Comparison of ENCODE assay signal across 17 cellular contexts in genomic region chrX:119155416-119156035, GRCh38. TPM values are rescaled to one million over a fixed set of nuclear protein-coding genes. Genes with fewer than 3 reads are reported as not detected.
DNase-seq lines count a peak whose midpoint lies in the region; ATAC-seq and TF ChIP-seq lines count a peak whose summit lies in the region.
"Had no signal": no experiment of that assay in that cellular context is flagged by ENCODE, and none has a peak within 500 bp of the region (broad histone marks: within the 10 kb centered on the region; RNA-seq: fewer than 3 reads in every experiment).

No MANE protein-coding gene starts in this region.

- no peak overlapping the region for H3K14ac ChIP-seq in IMR-90 (replicated peaks; ENCODE audit: low read depth, low read length)

- intact Hi-C loops in IMR-90 (cut with micrococcal nuclease): no loop called here
- intact Hi-C loops in mammary epithelial cell (cut with micrococcal nuclease): no loop called here
- intact Hi-C loops in right lobe of liver (cut with DNase I): no loop called here

- in situ Hi-C loops in IMR-90 (cut with MboI; ENCODE audit: low sequenced_read_pairs) (no loop called here), mammary epithelial cell (cut with MboI; ENCODE audit: low sequenced_read_pairs in 2 of 2) (no loop called here), GM13976 (cut with MboI; ENCODE audit: low sequenced_read_pairs, unreplicated experiment) (no loop called here)

- dilution Hi-C loops in IMR-90 (cut with HindIII; ENCODE audit: low sequenced_read_pairs, unreplicated experiment): no loop called here
- dilution Hi-C loops in mammary epithelial cell (cut with HindIII; ENCODE audit: low sequenced_read_pairs): no loop called here

- no peak overlapping the region for H4K91ac ChIP-seq in IMR-90 (ENCODE audit: insufficient read depth, low read depth, low read length)

- H2AK9ac ChIP-seq in IMR-90 (replicated peaks; ENCODE audit: low read depth, low read length, poor library complexity): no peak overlapping the region

- H4K20me1 ChIP-seq in IMR-90 (ENCODE audit: insufficient read depth, low read length) (no peaks in the 10 kb centered on the region), mammary epithelial cell (ENCODE audit: insufficient read depth, low read length) (no peaks in the 10 kb centered on the region)

- no peaks in the 10 kb centered on the region for H3K79me1 ChIP-seq in IMR-90 (ENCODE audit: low read depth in 1 of 2, low read length in 2 of 2)

- BruUV-seq in IMR-90 (replicated peaks; lab: Mats Ljungman, UMichigan) (no TSS peak), mammary epithelial cell (replicated peaks; lab: Mats Ljungman, UMichigan) (no TSS peak)

- H4K5ac ChIP-seq in IMR-90 (ENCODE audit: low read depth, low read length): no peak overlapping the region

- H3K27me3 Mint-ChIP-seq in WTC11 (ENCODE audit: low read depth): peaks cover 11% of the 10 kb centered on the region; the same call in 1 of the 2 replicates

- H2BK20ac ChIP-seq in IMR-90 (ENCODE audit: low read depth, low read length): no peak overlapping the region

- H4K8ac ChIP-seq in IMR-90 (ENCODE audit: low read depth in 2 of 2, low read length in 2 of 2): no peak overlapping the region

- TF ChIP-seq POLR2A in IMR-90 (IDR thresholded peaks at IDR 0.05; ENCODE audit: low read depth, low read length) (no peak), right lobe of liver (IDR thresholded peaks at IDR 0.05) (no peak)

- H3K23ac ChIP-seq in IMR-90 (ENCODE audit: low read depth, low read length): no peak overlapping the region

- no peak overlapping the region for H3K18ac ChIP-seq in IMR-90 (ENCODE audit: low read depth, low read length)

- TF ChIP-seq RAD21 in IMR-90 (IDR thresholded peaks at IDR 0.05; ENCODE audit: low read length): no peak

- H2BK120ac ChIP-seq in IMR-90 (ENCODE audit: low read depth, low read length): no peak overlapping the region

- H3K9me3 ChIP-seq in IMR-90 (ENCODE audit: control insufficient read depth, insufficient read depth, low read length) (no peaks in the 10 kb centered on the region), mammary epithelial cell (replicated peaks; ENCODE audit: insufficient read depth, low read length) (no peaks in the 10 kb centered on the region), right lobe of liver (no peaks in the 10 kb centered on the region)

- no peaks in the 10 kb centered on the region for H3K79me2 ChIP-seq in mammary epithelial cell (ENCODE audit: insufficient read depth, low read length)

- H3K4me1 Mint-ChIP-seq in WTC11: 0 out of 2 replicates have a peak, but pooled peaks cover 3% of the 10 kb centered on the region

- H2BK5ac ChIP-seq in IMR-90 (ENCODE audit: low read depth, low read length, poor library complexity, severe bottlenecking): no peak overlapping the region

- H3K9ac ChIP-seq in IMR-90 (ENCODE audit: low read depth, low read length) (no peak overlapping the region), mammary epithelial cell (ENCODE audit: insufficient read depth, low read length) (no peak overlapping the region)

- H3K27me3 ChIP-seq in IMR-90 (ENCODE audit: control insufficient read depth, insufficient read depth, low read length) (peaks cover 10% of the 10 kb centered on the region), mammary epithelial cell (ENCODE audit: insufficient read depth, low read length) (no peaks in the 10 kb centered on the region), right lobe of liver (peaks cover 0 to 3% of the 10 kb centered on the region in 2 donors)

- no peak overlapping the region for H2AK5ac ChIP-seq in IMR-90 (ENCODE audit: low read depth, low read length)

- H3K36me3 Mint-ChIP-seq in WTC11: no peaks in the 10 kb centered on the region

- DNase-seq in DMS53 (lab: John Stamatoyannopoulos, UW) (peak; percentile 78), IMR-90 (peak; percentile 40), mammary epithelial cell (peak; percentile 46), right lobe of liver (no peak), GM13976 (ENCODE audit: low spot score) (no peak), MV-4-11 (lab: John Stamatoyannopoulos, UW) (no peak), WTC11 (ENCODE audit: low spot score) (no peak)
- DNase-seq: amygdala; COR-L47; hypothalamus; mesendoderm; stimulated activated CD4-positive, alpha-beta T cell treated with anti-CD3 and anti-CD28 coated beads, Interleukin-2, amount 100 ng/mL, for 48 hours; stimulated activated naive CD4-positive, alpha-beta T cell had no signal

- no peak for ATAC-seq in IMR-90 (ENCODE audit: low read depth)
- ATAC-seq in right lobe of liver: peak in 3 of 4 donors; percentile 33 to 51 (median 40)
- ATAC-seq in WTC11: no peak
- ATAC-seq in HG02759 (IDR thresholded peaks at IDR 0.05; ENCODE audit: unreplicated experiment): no peak
- ATAC-seq: GM12878, HCT116 had no signal

- H3K9me1 ChIP-seq in IMR-90 (ENCODE audit: insufficient read depth, low read length): no peaks in the 10 kb centered on the region

- no CpG with 5 or more reads among the region's 6 CpGs for WGBS in IMR-90 (ENCODE audit: extremely low coverage in 2 of 2, insufficient read length in 1 of 2), 2 experiments
- WGBS in mammary epithelial cell (ENCODE audit: low coverage, missing lambda C conversion rate): 56% methylated on average over 6 of the region's 6 CpGs
- 31% methylated on average over 5 of the region's 6 CpGs for WGBS in right lobe of liver (ENCODE audit: insufficient coverage, low coverage, low lambda C conversion rate, missing lambda C conversion rate)

- no peak overlapping the region for H3K4ac ChIP-seq in IMR-90 (ENCODE audit: low read depth, low read length)

- no peak overlapping the region for H3K27ac Mint-ChIP-seq in WTC11
- H3K27ac Mint-ChIP-seq: progenitor cell of endocrine pancreas had no signal

- no peak overlapping the region for H3K4me3 Mint-ChIP-seq in WTC11

- POLR2A ChIA-PET in IMR-90 (lab: Charles Lee; ENCODE audit: unreplicated experiment): no interaction called here
- POLR2A ChIA-PET in WTC11 (lab: Charles Lee): no interaction called here

- CTCF ChIA-PET in IMR-90 (lab: Yijun Ruan, JAX): interaction anchor here (0.5 kb wide), 1 partner anchor 300 kb away, joined by 3 read pairs; no protein-coding TSS in a partner anchor
- CTCF ChIA-PET in mammary epithelial cell (lab: Charles Lee; ENCODE audit: low non-redundant PET): no interaction called here
- CTCF ChIA-PET in WTC11 (lab: Charles Lee): no interaction called here

- H3K56ac ChIP-seq in IMR-90 (ENCODE audit: extremely low read depth, insufficient read depth, low read length): no peak overlapping the region

- H3K4me2 ChIP-seq in IMR-90 (ENCODE audit: low read depth, low read length) (no peak overlapping the region), mammary epithelial cell (ENCODE audit: insufficient read depth, low read depth, low read length) (no peak overlapping the region)

- H2AFZ ChIP-seq in IMR-90 (replicated peaks; ENCODE audit: low read length, poor library complexity): no peak overlapping the region
- no peak overlapping the region for H2AFZ ChIP-seq in mammary epithelial cell (ENCODE audit: low read depth, low read length)

- no peak for TF ChIP-seq CTCF in IMR-90 (conservative IDR thresholded peaks at IDR 0.05; ENCODE audit: low read depth, low read length)
- TF ChIP-seq CTCF in mammary epithelial cell (conservative IDR thresholded peaks at IDR 0.05 in 1 of 2, IDR thresholded peaks at IDR 0.05 in 1 of 2; ENCODE audit: extremely low read depth in 1 of 2, insufficient read depth in 1 of 2, low read depth in 1 of 2, low read length in 2 of 2): no peak
- TF ChIP-seq CTCF in right lobe of liver (IDR thresholded peaks at IDR 0.05): no peak
- TF ChIP-seq CTCF in GM13976 (IDR thresholded peaks at IDR 0.05; ENCODE audit: borderline replicate concordance, control extremely low read depth, extremely low read depth, insufficient read depth, missing control alignments): no peak
- no peak for TF ChIP-seq CTCF in WTC11 (IDR thresholded peaks at IDR 0.05)

- no peak overlapping the region for H2BK15ac ChIP-seq in IMR-90 (ENCODE audit: low read depth, low read length)

- H3K27ac ChIP-seq in IMR-90 (ENCODE audit: insufficient read depth, low read length) (no peak overlapping the region), mammary epithelial cell (ENCODE audit: insufficient read depth, low read depth, low read length) (no peak overlapping the region), right lobe of liver (no peak overlapping the region)

- H3K36me3 ChIP-seq in IMR-90 (ENCODE audit: control insufficient read depth, insufficient read depth, low read length) (no peaks in the 10 kb centered on the region), mammary epithelial cell (ENCODE audit: insufficient read depth, low read length) (no peaks in the 10 kb centered on the region), right lobe of liver (no peaks in the 10 kb centered on the region)

- H3K9me3 Mint-ChIP-seq in WTC11: no peaks in the 10 kb centered on the region

- H3K4me3 ChIP-seq in IMR-90 (ENCODE audit: insufficient read depth, low read depth, low read length): no peak overlapping the region
- no peak overlapping the region for H3K4me3 ChIP-seq in mammary epithelial cell (replicated peaks in 1 of 3; ENCODE audit: insufficient read depth in 1 of 3, low read depth in 2 of 3, low read length in 3 of 3)
- no peak overlapping the region for H3K4me3 ChIP-seq in right lobe of liver
- H3K4me3 ChIP-seq: GM12878 had no signal

- H3K4me1 ChIP-seq in IMR-90 (ENCODE audit: control insufficient read depth, insufficient read depth, low read length): no peaks in the 10 kb centered on the region
- H3K4me1 ChIP-seq in mammary epithelial cell (ENCODE audit: insufficient read depth, low read length): no peaks in the 10 kb centered on the region
- H3K4me1 ChIP-seq in right lobe of liver: no peaks in the 10 kb centered on the region

TF ChIP-seq in IMR-90, 13 proteins besides CTCF, POLR2A, EP300 and RAD21:
- TF ChIP-seq BHLHE40 (IDR thresholded peaks at IDR 0.05; ENCODE audit: low read depth, low read length): no peak
- TF ChIP-seq CEBPB (IDR thresholded peaks at IDR 0.05; ENCODE audit: low read depth, low read length): peak; percentile 93
- no peak for TF ChIP-seq RFX5 (IDR thresholded peaks at IDR 0.05; ENCODE audit: low read depth, low read length)
- no peak for TF ChIP-seq MAFK (IDR thresholded peaks at IDR 0.05; ENCODE audit: low read depth, low read length)
TF ChIP-seq in IMR-90: peak in this region for 1.

TF ChIP-seq in WTC11, 78 proteins besides CTCF, POLR2A, EP300 and RAD21 (continues in another document):
- no peak for TF ChIP-seq TEAD4 (CRISPR knock-in tag; IDR thresholded peaks at IDR 0.05)

RNA-seq across cellular contexts. Expression of gene KIAA1210, which starts 27.9 kb away (rescaled TPM):
- total RNA-seq in IMR-90 (2012; rRNA removed): not detected in 2 replicates
- polyA plus RNA-seq in IMR-90 (2012; rRNA removed): not detected in 2 replicates
- not detected in 2 replicates for polyA plus RNA-seq in IMR-90 (2012; cell fraction: cytosol; rRNA removed)
- polyA plus RNA-seq in IMR-90 (2012; cell fraction: nucleus; rRNA removed; ENCODE audit: low replicate concordance): not detected in 2 replicates
- under 1 TPM in 1 of 2 donors, not detected in 1; under 0.01 TPM for total RNA-seq in mammary epithelial cell
- polyA plus RNA-seq in mammary epithelial cell: not detected
- polyA minus RNA-seq in mammary epithelial cell: not detected
- total RNA-seq in right lobe of liver: under 1 TPM in 1 of 6 experiments, not detected in 5; 0.02 TPM
- total RNA-seq in WTC11 (2021): 0.02 TPM in 2 of 3 replicates, not detected in the other
- total RNA-seq: GM12878, progenitor cell of endocrine pancreas had no signal

Comparison
In these comparisons a context has a peak if more than half of its experiments do, and no peak if none do; other contexts are left out.
1. DNase-seq: peak in DMS53 (single experiment), IMR-90 (single experiment) and mammary epithelial cell (single experiment); none in right lobe of liver (0 of 3), GM13976 (single experiment), MV-4-11 (single experiment) and WTC11 (single experiment).
2. ATAC-seq: peak in right lobe of liver (3 of 4); none in IMR-90 (single experiment), WTC11 (single experiment) and HG02759 (single experiment).